25 cellular contexts compared by ENCODE assay signal in genomic region chr20:44066645-44067606, GRCh38.
DNase-seq lines count a peak whose midpoint lies in the region; ATAC-seq and TF ChIP-seq lines count a peak whose summit lies in the region.
"Had no signal": no experiment of that assay in that cellular context is flagged by ENCODE, and none has a peak within 500 bp of the region (broad histone marks: within the 10 kb centered on the region; RNA-seq: fewer than 3 reads in every experiment).

No MANE protein-coding gene starts in this region.

- H3K4me3 ChIP-seq in BLaER1 (no peak overlapping the region), neuronal stem cell (ENCODE audit: low read length in 2 of 2) (no peak overlapping the region), mucosa of descending colon (no peak overlapping the region)
- H3K4me3 ChIP-seq: esophagus squamous epithelium, smooth muscle cell, uterus had no signal

- peak overlapping the region; percentile 63 for H2BK120ac ChIP-seq in neuronal stem cell (ENCODE audit: low read depth, low read length)

- intact Hi-C loops in mucosa of descending colon (cut with DNase I, micrococcal nuclease), result no loop called here

- H2BK5ac ChIP-seq in neuronal stem cell (ENCODE audit: low read length), result no peak overlapping the region

- ATAC-seq in T-cell (replicated peaks in 1 of 4) (no peak), mucosa of descending colon (no peak), HG03175 (IDR thresholded peaks at IDR 0.05; ENCODE audit: unreplicated experiment) (no peak)
- ATAC-seq: activated naive CD8-positive, alpha-beta T cell treated with anti-CD3 and anti-CD28 coated beads, Interleukin-2, amount 50 U/mL, for 24 hours; activated T-cell treated with anti-CD3 and anti-CD28 coated beads, Interleukin-2, amount 50 U/mL, for 4 hours; HCT116 had no signal

- peak overlapping the region; percentile 78 for H2AK5ac ChIP-seq in neuronal stem cell (ENCODE audit: low read depth, low read length)

- H2AFZ ChIP-seq in neuronal stem cell (ENCODE audit: low read length), result no peak overlapping the region

- CTCF ChIA-PET in T-cell (lab: Charles Lee), result no interaction called here

- H2BK12ac ChIP-seq in neuronal stem cell (ENCODE audit: low read length), result no peak overlapping the region

- peak overlapping the region; percentile 14 for H3K4ac ChIP-seq in neuronal stem cell (ENCODE audit: low read length)

- peaks cover 55% of the 10 kb centered on the region for H3K4me1 ChIP-seq in BLaER1
- no peaks in the 10 kb centered on the region for H3K4me1 ChIP-seq in neuronal stem cell (ENCODE audit: control insufficient read depth in 2 of 2, insufficient read depth in 1 of 2, low read depth in 1 of 2, low read length in 2 of 2)
- no peaks in the 10 kb centered on the region for H3K4me1 ChIP-seq in mucosa of descending colon (ENCODE audit: low read depth)
- H3K4me1 ChIP-seq: esophagus squamous epithelium, uterus had no signal

- H3K14ac ChIP-seq in neuronal stem cell (ENCODE audit: low read length), result no peak overlapping the region

- H3K27ac Mint-ChIP-seq in T-helper 1 cell treated with Interleukin-12 subunit alpha and Interleukin-12 subunit beta and Interleukin-4 antibody, amounts not matched to agents 30 μg/mL and 1 μg/mL, for 36 hours, result peak overlapping the region; percentile 46
- peak overlapping the region; percentile 97 to 99 for H3K27ac Mint-ChIP-seq in T-cell
- H3K27ac Mint-ChIP-seq: activated naive CD8-positive, alpha-beta T cell treated with anti-CD3 and anti-CD28 coated beads, Interleukin-2, amount 50 U/mL, for 24 hours; brain had no signal

- H3K4me2 ChIP-seq in BLaER1, result peak overlapping the region; percentile 98
- no peak overlapping the region for H3K4me2 ChIP-seq in neuronal stem cell (ENCODE audit: insufficient read depth, low read length, poor library complexity, severe bottlenecking)
- H3K4me2 ChIP-seq: smooth muscle cell had no signal

- peaks cover 4% of the 10 kb centered on the region for H3K27me3 Mint-ChIP-seq in T-helper 1 cell treated with Interleukin-12 subunit alpha and Interleukin-12 subunit beta and Interleukin-4 antibody, amounts not matched to agents 30 μg/mL and 1 μg/mL, for 36 hours (ENCODE audit: low read depth)
- H3K27me3 Mint-ChIP-seq in T-cell, result peaks cover 0 to 8% of the 10 kb centered on the region in 2 donors

- no peaks in the 10 kb centered on the region for H3K9me3 ChIP-seq in BLaER1
- H3K9me3 ChIP-seq in neuronal stem cell (replicated peaks in 1 of 2; ENCODE audit: control insufficient read depth in 2 of 2, insufficient read depth in 1 of 2, low read depth in 1 of 2, low read length in 2 of 2), result no peaks in the 10 kb centered on the region
- H3K9me3 ChIP-seq in mucosa of descending colon, result no peaks in the 10 kb centered on the region
- H3K9me3 ChIP-seq: esophagus squamous epithelium, uterus had no signal

- no peak overlapping the region for H4K8ac ChIP-seq in neuronal stem cell (ENCODE audit: low read depth, low read length)

- no peak overlapping the region for H3K23ac ChIP-seq in neuronal stem cell (ENCODE audit: low read depth, low read length, poor library complexity)

- no peaks in the 10 kb centered on the region for H4K20me1 ChIP-seq in BLaER1

- H3K36me3 Mint-ChIP-seq in T-helper 1 cell treated with Interleukin-12 subunit alpha and Interleukin-12 subunit beta and Interleukin-4 antibody, amounts not matched to agents 30 μg/mL and 1 μg/mL, for 36 hours (ENCODE audit: low read depth), result peaks cover 13% of the 10 kb centered on the region
- H3K36me3 Mint-ChIP-seq in T-cell, result no peaks in the 10 kb centered on the region
- H3K36me3 Mint-ChIP-seq: brain had no signal

- DNase-seq in T-helper 1 cell, result no peak
- peak in 1 of 34 experiments; percentile 23 for DNase-seq in T-cell
- no peak for DNase-seq in neuronal stem cell (ENCODE audit: low spot score)
- DNase-seq in HT-29 (ENCODE audit: low spot score), result no peak
- no peak for DNase-seq in mucosa of descending colon
- DNase-seq: 8988T; activated CD4-positive, alpha-beta T cell treated with anti-CD3 and anti-CD28 coated beads, Interleukin-2, amount 50 U/mL, for 1 hour; activated naive CD8-positive, alpha-beta T cell treated with anti-CD3 and anti-CD28 coated beads, Interleukin-2, amount 50 U/mL, for 24 hours; activated T-cell treated with anti-CD3 and anti-CD28 coated beads, Interleukin-2, amount 50 U/mL, for 4 hours; AML-193; effector CD8-positive, alpha-beta T cell; esophagus squamous epithelium; mesendoderm; NCI-H1694; NCI-H774; SHP77; stimulated activated CD4-positive, alpha-beta T cell treated with anti-CD3 and anti-CD28 coated beads, Interleukin-4, amount 100 ng/mL, for 24 hours; substantia nigra; uterus had no signal

- H3K36me3 ChIP-seq in BLaER1 (no peaks in the 10 kb centered on the region), neuronal stem cell (replicated peaks in 1 of 2; ENCODE audit: control insufficient read depth in 2 of 2, insufficient read depth in 2 of 2, low read length in 2 of 2) (no peaks in the 10 kb centered on the region), mucosa of descending colon (ENCODE audit: low read depth) (no peaks in the 10 kb centered on the region)
- H3K36me3 ChIP-seq: uterus had no signal

- no peaks in the 10 kb centered on the region for H3K27me3 ChIP-seq in BLaER1
- H3K27me3 ChIP-seq in neuronal stem cell (ENCODE audit: control insufficient read depth in 3 of 3, insufficient read depth in 3 of 3, low read depth in 1 of 3, low read length in 3 of 3), result no peaks in the 10 kb centered on the region
- H3K27me3 ChIP-seq: uterus had no signal

- POLR2A ChIA-PET in T-cell (lab: Charles Lee), result no interaction called here

- no peak for TF ChIP-seq CTCF in mucosa of descending colon (IDR thresholded peaks at IDR 0.05)

- H3K18ac ChIP-seq in neuronal stem cell (ENCODE audit: low read length), result peak overlapping the region; percentile 57

- peaks cover 2% of the 10 kb centered on the region for H3K79me1 ChIP-seq in neuronal stem cell (ENCODE audit: low read depth, low read length)

- H3K27ac ChIP-seq in BLaER1 (peak overlapping the region; percentile 94; the same call in 1 of the 2 replicates), neuronal stem cell (replicated peaks; ENCODE audit: low read length) (no peak overlapping the region)
- H3K27ac ChIP-seq: esophagus squamous epithelium, uterus had no signal

- WGBS in neuronal stem cell (ENCODE audit: extremely low coverage in 2 of 2, insufficient read length in 2 of 2, insufficient replicate concordance in 1 of 2), 2 donors, result no CpG with 5 or more reads among the region's 15 CpGs

- H3K9ac ChIP-seq in BLaER1, result no peak overlapping the region
- H3K9ac ChIP-seq in neuronal stem cell (ENCODE audit: low read depth, low read length, poor library complexity), result no peak overlapping the region

- peaks cover 2% of the 10 kb centered on the region for H3K9me3 Mint-ChIP-seq in T-helper 1 cell treated with Interleukin-12 subunit alpha and Interleukin-12 subunit beta and Interleukin-4 antibody, amounts not matched to agents 30 μg/mL and 1 μg/mL, for 36 hours
- H3K9me3 Mint-ChIP-seq in T-cell, result peaks cover 0 to under 1% (median 0%) of the 10 kb centered on the region in 3 donors
- H3K9me3 Mint-ChIP-seq: activated naive CD8-positive, alpha-beta T cell treated with anti-CD3 and anti-CD28 coated beads, Interleukin-2, amount 50 U/mL, for 24 hours; activated T-cell treated with anti-CD3 and anti-CD28 coated beads, Interleukin-2, amount 50 U/mL, for 4 hours had no signal

- H3K4me3 Mint-ChIP-seq in T-helper 1 cell treated with Interleukin-12 subunit alpha and Interleukin-12 subunit beta and Interleukin-4 antibody, amounts not matched to agents 30 μg/mL and 1 μg/mL, for 36 hours, result no peak overlapping the region
- peak overlapping the region in 1 of 3 donors; percentile 81 for H3K4me3 Mint-ChIP-seq in T-cell
- H3K4me3 Mint-ChIP-seq: activated naive CD8-positive, alpha-beta T cell treated with anti-CD3 and anti-CD28 coated beads, Interleukin-2, amount 50 U/mL, for 24 hours; activated T-cell treated with anti-CD3 and anti-CD28 coated beads, Interleukin-2, amount 50 U/mL, for 4 hours; brain had no signal

- H2BK15ac ChIP-seq in neuronal stem cell (ENCODE audit: low read length), result no peak overlapping the region

- no peak overlapping the region for H4K91ac ChIP-seq in neuronal stem cell (ENCODE audit: low read depth, low read length, poor library complexity)

- peaks cover 52% of the 10 kb centered on the region for H3K4me1 Mint-ChIP-seq in T-helper 1 cell treated with Interleukin-12 subunit alpha and Interleukin-12 subunit beta and Interleukin-4 antibody, amounts not matched to agents 30 μg/mL and 1 μg/mL, for 36 hours (ENCODE audit: low read depth)
- H3K4me1 Mint-ChIP-seq in T-cell, result peaks cover 55 to 70% (median 57%) of the 10 kb centered on the region in 3 donors
